ENCODE assay signal across 19 cellular contexts in genomic region chr12:96190403-96191170, GRCh38. TPM values are rescaled to one million over a fixed set of nuclear protein-coding genes. Genes with fewer than 3 reads are reported as not detected.
DNase-seq lines count a peak whose midpoint lies in the region; ATAC-seq, FAIRE-seq and TF ChIP-seq lines count a peak whose summit lies in the region.
"Had no signal": no experiment of that assay in that cellular context is flagged by ENCODE, and none has a peak within 500 bp of the region (broad histone marks: within the 10 kb centered on the region; RNA-seq: fewer than 3 reads in every experiment).

No MANE protein-coding gene starts in this region.

- H3K4me3 Mint-ChIP-seq in activated CD8-positive, alpha-beta memory T cell treated with anti-CD3 and anti-CD28 coated beads, Interleukin-2, amount 10 ng/mL, durations not matched to agents 7 days and 5 days = no peak overlapping the region
- peak overlapping the region; percentile 65 for H3K4me3 Mint-ChIP-seq in stimulated activated memory B cell treated with anti-CD40 and anti-IgM and Interleukin-4, amounts not matched to agents 10 μg/mL and 1 μg/mL and 100 μg/mL, for 72 hours
- H3K4me3 Mint-ChIP-seq: activated CD4-positive, alpha-beta T cell treated with anti-CD3 and anti-CD28 coated beads, Interleukin-2, amount 10 ng/mL, durations not matched to agents 7 days and 5 days; natural killer cell; T-helper 1 cell treated with Interleukin-12 subunit alpha and Interleukin-12 subunit beta and Interleukin-4 antibody, amounts not matched to agents 30 μg/mL and 1 μg/mL, for 36 hours had no signal

- H3K27me3 Mint-ChIP-seq in activated CD8-positive, alpha-beta memory T cell treated with anti-CD3 and anti-CD28 coated beads, Interleukin-2, amount 10 ng/mL, durations not matched to agents 7 days and 5 days = peaks cover 2% of the 10 kb centered on the region
- no peaks in the 10 kb centered on the region for H3K27me3 Mint-ChIP-seq in stimulated activated memory B cell treated with anti-CD40 and anti-IgM and Interleukin-4, amounts not matched to agents 10 μg/mL and 1 μg/mL and 100 μg/mL, for 72 hours
- H3K27me3 Mint-ChIP-seq: activated CD4-positive, alpha-beta T cell treated with anti-CD3 and anti-CD28 coated beads, Interleukin-2, amount 10 ng/mL, durations not matched to agents 7 days and 5 days had no signal

- no peak overlapping the region for H3K27ac Mint-ChIP-seq in activated CD8-positive, alpha-beta memory T cell treated with anti-CD3 and anti-CD28 coated beads, Interleukin-2, amount 10 ng/mL, durations not matched to agents 7 days and 5 days
- H3K27ac Mint-ChIP-seq in stimulated activated memory B cell treated with anti-CD40 and anti-IgM and Interleukin-4, amounts not matched to agents 10 μg/mL and 1 μg/mL and 100 μg/mL, for 72 hours = peak overlapping the region; percentile 84
- H3K27ac Mint-ChIP-seq: activated CD4-positive, alpha-beta T cell treated with anti-CD3 and anti-CD28 coated beads, Interleukin-2, amount 10 ng/mL, durations not matched to agents 7 days and 5 days; natural killer cell; T-helper 1 cell treated with Interleukin-12 subunit alpha and Interleukin-12 subunit beta and Interleukin-4 antibody, amounts not matched to agents 30 μg/mL and 1 μg/mL, for 36 hours had no signal

- peak; percentile 26 for DNase-seq in activated CD8-positive, alpha-beta memory T cell treated with anti-CD3 and anti-CD28 coated beads for 24 hours
- no peak for DNase-seq in activated CD8-positive, alpha-beta memory T cell treated with anti-CD3 and anti-CD28 coated beads, Interleukin-2, amount 10 ng/mL, durations not matched to agents 7 days and 5 days
- DNase-seq in RCC 7860 (ENCODE audit: low spot score) (peak; percentile 59), fibroblast of the aortic adventitia (ENCODE audit: low read depth) (peak; percentile 79), GM10266 (ENCODE audit: extremely low spot score) (no peak), DMS53 (lab: John Stamatoyannopoulos, UW) (no peak)
- DNase-seq: activated CD4-positive, alpha-beta T cell treated with anti-CD3 and anti-CD28 coated beads, Interleukin-2, amount 10 ng/mL, durations not matched to agents 7 days and 5 days; activated naive CD4-positive, alpha-beta T cell; foreskin melanocyte; kidney; natural killer cell; NCI-H1092; NCI-H510A had no signal

- ATAC-seq in activated CD8-positive, alpha-beta memory T cell treated with anti-CD3 and anti-CD28 coated beads, Interleukin-2, amount 10 ng/mL, durations not matched to agents 7 days and 5 days = no peak
- peak; percentile 56 for ATAC-seq in stimulated activated memory B cell treated with anti-CD40 and anti-IgM and Interleukin-4, amounts not matched to agents 10 μg/mL and 1 μg/mL and 100 μg/mL, for 72 hours
- no peak for ATAC-seq in GM19395 (IDR thresholded peaks at IDR 0.05; ENCODE audit: unreplicated experiment)
- ATAC-seq: natural killer cell, Panc1 had no signal

- CTCF ChIA-PET in activated CD8-positive, alpha-beta memory T cell treated with anti-CD3 and anti-CD28 coated beads, Interleukin-2, amount 10 ng/mL, durations not matched to agents 7 days and 5 days (lab: Charles Lee) = interaction anchor here (0.9 to 1.2 kb wide), 2 partner anchors 25 kb away, joined by 3 to 6 read pairs; no protein-coding TSS in a partner anchor

- FAIRE-seq in RCC 7860 (lab: Jason Lieb, UNC) = peak; percentile 76
- FAIRE-seq: kidney had no signal

- no peaks in the 10 kb centered on the region for H3K9me3 Mint-ChIP-seq in activated CD8-positive, alpha-beta memory T cell treated with anti-CD3 and anti-CD28 coated beads, Interleukin-2, amount 10 ng/mL, durations not matched to agents 7 days and 5 days (ENCODE audit: low read depth)
- no peaks in the 10 kb centered on the region for H3K9me3 Mint-ChIP-seq in stimulated activated memory B cell treated with anti-CD40 and anti-IgM and Interleukin-4, amounts not matched to agents 10 μg/mL and 1 μg/mL and 100 μg/mL, for 72 hours
- H3K9me3 Mint-ChIP-seq: activated CD4-positive, alpha-beta T cell treated with anti-CD3 and anti-CD28 coated beads, Interleukin-2, amount 10 ng/mL, durations not matched to agents 7 days and 5 days; natural killer cell; T-helper 1 cell treated with Interleukin-12 subunit alpha and Interleukin-12 subunit beta and Interleukin-4 antibody, amounts not matched to agents 30 μg/mL and 1 μg/mL, for 36 hours had no signal

- no peak overlapping the region for H3K4me3 ChIP-seq in fibroblast of the aortic adventitia (ENCODE audit: low read depth, low read length)
- H3K4me3 ChIP-seq: HAP-1, thoracic aorta had no signal

- no peak for TF ChIP-seq CTCF in fibroblast of the aortic adventitia (IDR thresholded peaks at IDR 0.05; ENCODE audit: insufficient read depth, low read length)
- TF ChIP-seq CTCF in GM10266 (IDR thresholded peaks at IDR 0.05; ENCODE audit: control insufficient read depth, insufficient read depth, low read depth, missing control alignments) = no peak

- peaks cover 2% of the 10 kb centered on the region for H3K36me3 Mint-ChIP-seq in activated CD8-positive, alpha-beta memory T cell treated with anti-CD3 and anti-CD28 coated beads, Interleukin-2, amount 10 ng/mL, durations not matched to agents 7 days and 5 days
- no peaks in the 10 kb centered on the region for H3K36me3 Mint-ChIP-seq in stimulated activated memory B cell treated with anti-CD40 and anti-IgM and Interleukin-4, amounts not matched to agents 10 μg/mL and 1 μg/mL and 100 μg/mL, for 72 hours
- H3K36me3 Mint-ChIP-seq: natural killer cell had no signal

- peaks cover 26% of the 10 kb centered on the region for H3K4me1 Mint-ChIP-seq in activated CD8-positive, alpha-beta memory T cell treated with anti-CD3 and anti-CD28 coated beads, Interleukin-2, amount 10 ng/mL, durations not matched to agents 7 days and 5 days
- peaks cover 46% of the 10 kb centered on the region for H3K4me1 Mint-ChIP-seq in stimulated activated memory B cell treated with anti-CD40 and anti-IgM and Interleukin-4, amounts not matched to agents 10 μg/mL and 1 μg/mL and 100 μg/mL, for 72 hours

RNA-seq across cellular contexts. Expression of gene ELK3, which starts 3.6 kb away (rescaled TPM):
- total RNA-seq in activated CD8-positive, alpha-beta memory T cell treated with anti-CD3 and anti-CD28 coated beads, Interleukin-2, amount 10 ng/mL, durations not matched to agents 7 days and 5 days = 10 to 100 TPM; 16.1 to 17.1 TPM
- total RNA-seq in fibroblast of the aortic adventitia (ENCODE audit: low replicate concordance) = 18.6 and 75.0 TPM in 2 replicates

Comparison
In these comparisons a context has a peak if more than half of its experiments do, and no peak if none do; other contexts are left out.
1. DNase-seq: peak in activated CD8-positive, alpha-beta memory T cell treated with anti-CD3 and anti-CD28 coated beads for 24 hours (single experiment), RCC 7860 (single experiment) and fibroblast of the aortic adventitia (single experiment); none in activated CD8-positive, alpha-beta memory T cell treated with anti-CD3 and anti-CD28 coated beads, Interleukin-2, amount 10 ng/mL, durations not matched to agents 7 days and 5 days (single experiment), GM10266 (single experiment) and DMS53 (single experiment).